25 cellular contexts compared by ENCODE assay signal in genomic region chr14:31106768-31107167, GRCh38.
DNase-seq lines count a peak whose midpoint lies in the region; ATAC-seq, FAIRE-seq and TF ChIP-seq lines count a peak whose summit lies in the region.
"Had no signal": no experiment of that assay in that cellular context is flagged by ENCODE, and none has a peak within 500 bp of the region (broad histone marks: within the 10 kb centered on the region; RNA-seq: fewer than 3 reads in every experiment).

No MANE protein-coding gene starts in this region.

- no peak for TF ChIP-seq CTCF in activated CD8-positive, alpha-beta T cell treated with anti-CD3 and anti-CD28 coated beads for 36 hours (IDR thresholded peaks at IDR 0.05)
- TF ChIP-seq CTCF in GM12878 (IDR thresholded peaks at IDR 0.05 in 2 of 3, conservative IDR thresholded peaks at IDR 0.05 in 1 of 3; ENCODE audit: control insufficient read depth in 2 of 3, extremely low read depth in 1 of 3, insufficient read depth in 1 of 3, low read depth in 3 of 3, low read length in 3 of 3) (no peak), progenitor cell of endocrine pancreas (IDR thresholded peaks at IDR 0.05; ENCODE audit: unreplicated experiment) (no peak)

- peaks cover 3 to 22% of the 10 kb centered on the region in 2 experiments for H3K36me3 ChIP-seq in GM12878 (ENCODE audit: control insufficient read depth in 2 of 2, insufficient read depth in 2 of 2, low read length in 1 of 2)

- no peaks in the 10 kb centered on the region for H3K9me3 ChIP-seq in GM12878 (replicated peaks; ENCODE audit: control insufficient read depth, insufficient read depth, low read length)
- H3K9me3 ChIP-seq: A549, HAP-1, SJSA1, vagina had no signal

- no peaks in the 10 kb centered on the region for H3K4me1 ChIP-seq in GM12878 (ENCODE audit: control insufficient read depth, insufficient read depth, low read length)
- H3K4me1 ChIP-seq: A549, foreskin keratinocyte, SJSA1, vagina had no signal

- no peaks in the 10 kb centered on the region for H3K79me2 ChIP-seq in GM12878 (ENCODE audit: control insufficient read depth, insufficient read depth, low read length)

- peaks cover 4% of the 10 kb centered on the region for H3K4me1 Mint-ChIP-seq in activated CD8-positive, alpha-beta T cell treated with anti-CD3 and anti-CD28 coated beads for 36 hours (ENCODE audit: low read depth)
- H3K4me1 Mint-ChIP-seq in activated CD8-positive, alpha-beta T cell treated with anti-CD3 and anti-CD28 coated beads, Interleukin-2, amount 10 ng/mL, durations not matched to agents 7 days and 5 days (ENCODE audit: low read depth): no peaks in the 10 kb centered on the region
- H3K4me1 Mint-ChIP-seq in progenitor cell of endocrine pancreas (ENCODE audit: low read depth): no peaks in the 10 kb centered on the region
- H3K4me1 Mint-ChIP-seq: endodermal cell, mesothelial cell of epicardium had no signal

- FAIRE-seq in HTR-8/SVneo (lab: Jason Lieb, UNC) (peak; percentile 67), GM12878 (lab: Jason Lieb, UNC) (no peak)
- FAIRE-seq: A549 had no signal

- CTCF ChIA-PET in activated CD8-positive, alpha-beta T cell treated with anti-CD3 and anti-CD28 coated beads for 36 hours (lab: Charles Lee): interaction anchor here (1.1 to 1.9 kb wide), 3 partner anchors 29 to 233 kb away, joined by 3 to 4 read pairs (median 3); partner anchors contain the start of gene COCH
- CTCF ChIA-PET in activated CD8-positive, alpha-beta T cell treated with anti-CD3 and anti-CD28 coated beads, Interleukin-2, amount 10 ng/mL, durations not matched to agents 7 days and 5 days (lab: Charles Lee): interaction anchor here (1.0 kb wide), 1 partner anchor 22 kb away, joined by 3 read pairs; no protein-coding TSS in a partner anchor
- CTCF ChIA-PET in GM12878 (lab: Yijun Ruan, JAX): interaction anchor here (1.1 to 1.5 kb wide), 2 partner anchors 24 to 123 kb away, joined by 3 to 6 read pairs; no protein-coding TSS in a partner anchor

- WGBS in GM12878 (ENCODE audit: insufficient coverage, insufficient replicate concordance, low lambda C conversion rate, missing lambda C conversion rate): 95% methylated on average over 3 of the region's 3 CpGs

- in situ Hi-C loops in GM12878 (cut with MboI): no loop called here

- H3K36me3 Mint-ChIP-seq in activated CD8-positive, alpha-beta T cell treated with anti-CD3 and anti-CD28 coated beads for 36 hours (ENCODE audit: low read depth): peaks cover 47% of the 10 kb centered on the region
- H3K36me3 Mint-ChIP-seq in activated CD8-positive, alpha-beta T cell treated with anti-CD3 and anti-CD28 coated beads, Interleukin-2, amount 10 ng/mL, durations not matched to agents 7 days and 5 days (ENCODE audit: low read depth): peaks cover 60% of the 10 kb centered on the region
- H3K36me3 Mint-ChIP-seq in progenitor cell of endocrine pancreas (ENCODE audit: insufficient read depth): peaks cover 50% of the 10 kb centered on the region

- H3K9ac ChIP-seq in GM12878 (ENCODE audit: control insufficient read depth, insufficient read depth, low read length): no peak overlapping the region

- SMC1A ChIA-PET in GM12878 (lab: Charles Lee; ENCODE audit: uncharacterized antibody, unreplicated experiment): interaction anchor here (0.9 to 2.2 kb wide), 5 partner anchors 10 to 249 kb away, joined by 3 to 8 read pairs (median 3); no protein-coding TSS in a partner anchor

- no peak overlapping the region for H2AFZ ChIP-seq in GM12878 (ENCODE audit: control insufficient read depth, low read depth, low read length)

- no peak for DNase-seq in activated CD8-positive, alpha-beta T cell treated with anti-CD3 and anti-CD28 coated beads for 36 hours
- DNase-seq in activated CD8-positive, alpha-beta T cell treated with anti-CD3 and anti-CD28 coated beads, Interleukin-2, amount 10 ng/mL, durations not matched to agents 7 days and 5 days: no peak
- DNase-seq in HTR-8/SVneo (ENCODE audit: insufficient read length, low spot score) (no peak), GM12878 (ENCODE audit: low read depth, low spot score) (no peak), progenitor cell of endocrine pancreas (ENCODE audit: low spot score, unreplicated experiment) (no peak), NOMO-1 treated with dmso at 0.1 percent for 144 hours (lab: John Stamatoyannopoulos, UW; ENCODE audit: unreplicated experiment) (no peak)
- DNase-seq: activated CD4-positive, alpha-beta T cell treated with anti-CD3 and anti-CD28 coated beads, Interleukin-2, amount 10 ng/mL, durations not matched to agents 24 days and 14 days; amygdala; DMS79 treated with DMSO at 0.1 percent for 48 hours; endodermal cell; MM.1S; NCI-H187 treated with DMSO at 0.1 percent for 48 hours; NCI-H446; retina; substantia nigra; T1000 had no signal

- H3K4me2 ChIP-seq in GM12878 (ENCODE audit: control insufficient read depth, insufficient read depth): no peak overlapping the region
- H3K4me2 ChIP-seq: A549 had no signal

- TF ChIP-seq RAD21 in GM12878 (IDR thresholded peaks at IDR 0.05; ENCODE audit: insufficient read depth, low read depth, low read length): no peak

- H3K4me3 ChIP-seq in GM12878: no peak overlapping the region
- H3K4me3 ChIP-seq: A549, HAP-1, SJSA1, vagina had no signal

- TSS peak; percentile 52 for BruUV-seq in GM12878 (replicated peaks; lab: Mats Ljungman, UMichigan)

- H3K9me3 Mint-ChIP-seq in activated CD8-positive, alpha-beta T cell treated with anti-CD3 and anti-CD28 coated beads for 36 hours: no peaks in the 10 kb centered on the region
- no peaks in the 10 kb centered on the region for H3K9me3 Mint-ChIP-seq in activated CD8-positive, alpha-beta T cell treated with anti-CD3 and anti-CD28 coated beads, Interleukin-2, amount 10 ng/mL, durations not matched to agents 7 days and 5 days (ENCODE audit: insufficient read depth)
- H3K9me3 Mint-ChIP-seq in progenitor cell of endocrine pancreas (ENCODE audit: low read depth): no peaks in the 10 kb centered on the region
- H3K9me3 Mint-ChIP-seq: activated CD4-positive, alpha-beta T cell treated with anti-CD3 and anti-CD28 coated beads, Interleukin-2, amount 10 ng/mL, durations not matched to agents 24 days and 14 days; mesothelial cell of epicardium had no signal

- TF ChIP-seq EP300 in GM12878 (IDR thresholded peaks at IDR 0.05; ENCODE audit: borderline replicate concordance in 1 of 2, control insufficient read depth in 1 of 2, low read depth in 2 of 2, low read length in 2 of 2): no peak

- no peak overlapping the region for H3K27ac Mint-ChIP-seq in activated CD8-positive, alpha-beta T cell treated with anti-CD3 and anti-CD28 coated beads for 36 hours
- H3K27ac Mint-ChIP-seq in activated CD8-positive, alpha-beta T cell treated with anti-CD3 and anti-CD28 coated beads, Interleukin-2, amount 10 ng/mL, durations not matched to agents 7 days and 5 days: no peak overlapping the region
- H3K27ac Mint-ChIP-seq in progenitor cell of endocrine pancreas: peak overlapping the region; percentile 56
- H3K27ac Mint-ChIP-seq: activated CD4-positive, alpha-beta T cell treated with anti-CD3 and anti-CD28 coated beads, Interleukin-2, amount 10 ng/mL, durations not matched to agents 24 days and 14 days; CD14-positive monocyte; endodermal cell; mesothelial cell of epicardium had no signal

- H3K4me3 Mint-ChIP-seq in activated CD8-positive, alpha-beta T cell treated with anti-CD3 and anti-CD28 coated beads for 36 hours: no peak overlapping the region
- no peak overlapping the region for H3K4me3 Mint-ChIP-seq in activated CD8-positive, alpha-beta T cell treated with anti-CD3 and anti-CD28 coated beads, Interleukin-2, amount 10 ng/mL, durations not matched to agents 7 days and 5 days
- H3K4me3 Mint-ChIP-seq in progenitor cell of endocrine pancreas (ENCODE audit: low read depth): no peak overlapping the region
- H3K4me3 Mint-ChIP-seq: activated CD4-positive, alpha-beta T cell treated with anti-CD3 and anti-CD28 coated beads, Interleukin-2, amount 10 ng/mL, durations not matched to agents 24 days and 14 days; CD14-positive monocyte; endodermal cell; mesothelial cell of epicardium had no signal

- H3K27ac ChIP-seq in GM12878 (ENCODE audit: control insufficient read depth, insufficient read depth): no peak overlapping the region
- H3K27ac ChIP-seq: A549, foreskin keratinocyte, SJSA1, vagina had no signal

- ATAC-seq in activated CD8-positive, alpha-beta T cell treated with anti-CD3 and anti-CD28 coated beads for 36 hours: peak; percentile 67
- ATAC-seq in activated CD8-positive, alpha-beta T cell treated with anti-CD3 and anti-CD28 coated beads, Interleukin-2, amount 10 ng/mL, durations not matched to agents 7 days and 5 days: no peak
- ATAC-seq in GM12878 (no peak), HG02588 (IDR thresholded peaks at IDR 0.05; ENCODE audit: unreplicated experiment) (no peak), HG03108 (IDR thresholded peaks at IDR 0.05; ENCODE audit: unreplicated experiment) (no peak)
- ATAC-seq: A549, foreskin keratinocyte had no signal

- intact Hi-C loops in activated CD8-positive, alpha-beta T cell treated with anti-CD3 and anti-CD28 coated beads for 36 hours (cut with micrococcal nuclease): no loop called here
- intact Hi-C loops in GM12878 (cut with micrococcal nuclease; ENCODE audit: unreplicated experiment): no loop called here

- H3K27me3 Mint-ChIP-seq in activated CD8-positive, alpha-beta T cell treated with anti-CD3 and anti-CD28 coated beads for 36 hours: no peaks in the 10 kb centered on the region
- H3K27me3 Mint-ChIP-seq in activated CD8-positive, alpha-beta T cell treated with anti-CD3 and anti-CD28 coated beads, Interleukin-2, amount 10 ng/mL, durations not matched to agents 7 days and 5 days (ENCODE audit: low read depth): no peaks in the 10 kb centered on the region
- H3K27me3 Mint-ChIP-seq in progenitor cell of endocrine pancreas: no peaks in the 10 kb centered on the region
- H3K27me3 Mint-ChIP-seq: activated CD4-positive, alpha-beta T cell treated with anti-CD3 and anti-CD28 coated beads, Interleukin-2, amount 10 ng/mL, durations not matched to agents 24 days and 14 days had no signal

- RAD21 ChIA-PET in GM12878 (lab: Charles Lee; ENCODE audit: unreplicated experiment): interaction anchor here (0.7 kb wide), 1 partner anchor 21 kb away, joined by 3 read pairs; no protein-coding TSS in a partner anchor

- no peaks in the 10 kb centered on the region for H3K27me3 ChIP-seq in GM12878 (replicated peaks in 1 of 2; ENCODE audit: control insufficient read depth in 2 of 2, insufficient read depth in 2 of 2, low read length in 1 of 2)
- H3K27me3 ChIP-seq: foreskin keratinocyte, SJSA1, vagina had no signal

- POLR2A ChIA-PET in activated CD8-positive, alpha-beta T cell treated with anti-CD3 and anti-CD28 coated beads for 36 hours (lab: Charles Lee): no interaction called here
- POLR2A ChIA-PET in activated CD8-positive, alpha-beta T cell treated with anti-CD3 and anti-CD28 coated beads, Interleukin-2, amount 10 ng/mL, durations not matched to agents 7 days and 5 days (lab: Charles Lee): interaction anchor here (0.8 kb wide), 1 partner anchor 10 kb away, joined by 5 read pairs; no protein-coding TSS in a partner anchor
- POLR2A ChIA-PET in GM12878 (lab: Charles Lee): no interaction called here

- no peaks in the 10 kb centered on the region for H4K20me1 ChIP-seq in GM12878 (ENCODE audit: control insufficient read depth, insufficient read depth)

- TF ChIP-seq POLR2A in GM12878 (IDR thresholded peaks at IDR 0.05; ENCODE audit: low read depth, low read length): no peak

TF ChIP-seq in GM12878, 131 proteins besides CTCF, POLR2A, EP300 and RAD21 (continues in another document):
- no peak for TF ChIP-seq SIN3A (IDR thresholded peaks at IDR 0.05; ENCODE audit: low read depth, low read length)
- no peak for TF ChIP-seq WRNIP1 (IDR thresholded peaks at IDR 0.05; ENCODE audit: borderline replicate concordance, low read depth, low read length)
